In genomic region chr2:233355916-233356315, GRCh38 we compare ENCODE assay signal across 11 cellular contexts. TPM values are rescaled to one million over a fixed set of nuclear protein-coding genes. Genes with fewer than 3 reads are reported as not detected.
DNase-seq lines count a peak whose midpoint lies in the region; ATAC-seq and TF ChIP-seq lines count a peak whose summit lies in the region.
"Had no signal": no experiment of that assay in that cellular context is flagged by ENCODE, and none has a peak within 500 bp of the region (broad histone marks: within the 10 kb centered on the region; RNA-seq: fewer than 3 reads in every experiment).

No MANE protein-coding gene starts in this region.

- TF ChIP-seq CTCF in IMR-90 (conservative IDR thresholded peaks at IDR 0.05; ENCODE audit: low read depth, low read length) (no peak), neural progenitor cell (IDR thresholded peaks at IDR 0.05) (no peak)

- H3K4me3 Mint-ChIP-seq in CD8-positive, alpha-beta memory T cell, result peak overlapping the region; percentile 88 to 96 (median 92)
- peak overlapping the region; percentile 88 for H3K4me3 Mint-ChIP-seq in central memory CD8-positive, alpha-beta T cell
- peak overlapping the region; percentile 86 for H3K4me3 Mint-ChIP-seq in neural progenitor cell

- POLR2A ChIA-PET in CD8-positive, alpha-beta memory T cell (lab: Charles Lee), result no interaction called here
- POLR2A ChIA-PET in IMR-90 (lab: Charles Lee; ENCODE audit: unreplicated experiment), result no interaction called here

- peak overlapping the region; percentile 72 for H3K23ac ChIP-seq in IMR-90 (ENCODE audit: low read depth, low read length)

- peaks cover 10% of the 10 kb centered on the region for H3K9me1 ChIP-seq in IMR-90 (ENCODE audit: insufficient read depth, low read length)

- H2BK120ac ChIP-seq in IMR-90 (ENCODE audit: low read depth, low read length), result no peak overlapping the region

- dilution Hi-C loops in IMR-90 (cut with HindIII; ENCODE audit: low sequenced_read_pairs, unreplicated experiment), result no loop called here

- H3K4me2 ChIP-seq in IMR-90 (ENCODE audit: low read depth, low read length) (no peak overlapping the region), neural progenitor cell (peak overlapping the region; percentile 84)

- no peak overlapping the region for H4K8ac ChIP-seq in IMR-90 (ENCODE audit: low read depth in 2 of 2, low read length in 2 of 2)

- no peak overlapping the region for H4K5ac ChIP-seq in IMR-90 (ENCODE audit: low read depth, low read length)

- no peak overlapping the region for H3K56ac ChIP-seq in IMR-90 (ENCODE audit: extremely low read depth, insufficient read depth, low read length)

- no peak overlapping the region for H2BK20ac ChIP-seq in IMR-90 (ENCODE audit: low read depth, low read length)

- H3K27ac Mint-ChIP-seq in CD8-positive, alpha-beta memory T cell, result peak overlapping the region; percentile 35 to 92 (median 80)
- H3K27ac Mint-ChIP-seq in central memory CD8-positive, alpha-beta T cell (ENCODE audit: low read depth), result peak overlapping the region; percentile 13
- H3K27ac Mint-ChIP-seq in neural progenitor cell, result no peak overlapping the region

- peaks cover 29 to 38% of the 10 kb centered on the region in 2 experiments for H3K79me1 ChIP-seq in IMR-90 (ENCODE audit: low read depth in 1 of 2, low read length in 2 of 2)

- H3K36me3 Mint-ChIP-seq in CD8-positive, alpha-beta memory T cell, result peaks cover 0 to 34% (median 22%) of the 10 kb centered on the region in 3 donors
- peaks cover 28% of the 10 kb centered on the region for H3K36me3 Mint-ChIP-seq in central memory CD8-positive, alpha-beta T cell (ENCODE audit: insufficient read depth)
- H3K36me3 Mint-ChIP-seq in neural progenitor cell, result peaks cover 18% of the 10 kb centered on the region

- H2AK9ac ChIP-seq in IMR-90 (replicated peaks; ENCODE audit: low read depth, low read length, poor library complexity), result no peak overlapping the region

- intact Hi-C loops in IMR-90 (cut with micrococcal nuclease), result loop anchor here (2.0 kb wide), 1 partner anchor 31 kb away; no protein-coding TSS in a partner anchor

- TF ChIP-seq RAD21 in IMR-90 (IDR thresholded peaks at IDR 0.05; ENCODE audit: low read length), result no peak

- TF ChIP-seq POLR2A in IMR-90 (IDR thresholded peaks at IDR 0.05; ENCODE audit: low read depth, low read length) (no peak), GM18505 (IDR thresholded peaks at IDR 0.05; ENCODE audit: borderline replicate concordance, extremely low read depth, insufficient read depth, insufficient read length) (no peak)

- CTCF ChIA-PET in CD8-positive, alpha-beta memory T cell (lab: Charles Lee), result interaction anchor here (0.7 to 3.7 kb wide), 6 partner anchors 9 to 88 kb away, joined by 3 to 23 read pairs (median 6); no protein-coding TSS in a partner anchor
- CTCF ChIA-PET in IMR-90 (lab: Yijun Ruan, JAX), result interaction anchor here (1.2 kb wide), 1 partner anchor 51 kb away, joined by 3 read pairs; no protein-coding TSS in a partner anchor

- H3K36me3 ChIP-seq in CD8-positive, alpha-beta memory T cell (ENCODE audit: insufficient read depth, low read length), result peaks cover 4% of the 10 kb centered on the region
- H3K36me3 ChIP-seq in IMR-90 (ENCODE audit: control insufficient read depth, insufficient read depth, low read length), result no peaks in the 10 kb centered on the region
- no peaks in the 10 kb centered on the region for H3K36me3 ChIP-seq in neural progenitor cell

- DNase-seq in CD8-positive, alpha-beta memory T cell, result no peak
- no peak for DNase-seq in IMR-90
- DNase-seq in central memory CD8-positive, alpha-beta T cell (ENCODE audit: low spot score in 2 of 2), result no peak
- DNase-seq in neural progenitor cell (ENCODE audit: low spot score), result no peak
- DNase-seq in CD1c-positive myeloid dendritic cell (ENCODE audit: extremely low spot score), result no peak
- no peak for DNase-seq in mucosa of gallbladder (ENCODE audit: low spot score)
- DNase-seq: GDM1, SHP77 treated with DMSO at 0.1 percent for 48 hours had no signal

- H3K27ac ChIP-seq in CD8-positive, alpha-beta memory T cell (ENCODE audit: low read depth, low read length), result no peak overlapping the region
- H3K27ac ChIP-seq in IMR-90 (ENCODE audit: insufficient read depth, low read length) (no peak overlapping the region), neural progenitor cell (no peak overlapping the region)

- in situ Hi-C loops in IMR-90 (cut with MboI; ENCODE audit: low sequenced_read_pairs), result no loop called here

- no peak overlapping the region for H2BK5ac ChIP-seq in IMR-90 (ENCODE audit: low read depth, low read length, poor library complexity, severe bottlenecking)

- no peak overlapping the region for H3K18ac ChIP-seq in IMR-90 (ENCODE audit: low read depth, low read length)

- peaks cover 62 to 72% (median 64%) of the 10 kb centered on the region in 3 donors for H3K4me1 Mint-ChIP-seq in CD8-positive, alpha-beta memory T cell
- peaks cover 71% of the 10 kb centered on the region for H3K4me1 Mint-ChIP-seq in central memory CD8-positive, alpha-beta T cell
- peaks cover 42% of the 10 kb centered on the region for H3K4me1 Mint-ChIP-seq in neural progenitor cell

- no peaks in the 10 kb centered on the region for H3K9me3 ChIP-seq in CD8-positive, alpha-beta memory T cell (ENCODE audit: low read length)
- H3K9me3 ChIP-seq in IMR-90 (ENCODE audit: control insufficient read depth, insufficient read depth, low read length) (no peaks in the 10 kb centered on the region), neural progenitor cell (ENCODE audit: low read depth) (no peaks in the 10 kb centered on the region)

- H3K14ac ChIP-seq in IMR-90 (replicated peaks; ENCODE audit: low read depth, low read length), result no peak overlapping the region

- no peak overlapping the region for H3K9ac ChIP-seq in IMR-90 (ENCODE audit: low read depth, low read length)
- H3K9ac ChIP-seq in neural progenitor cell, result no peak overlapping the region

- H2AK5ac ChIP-seq in IMR-90 (ENCODE audit: low read depth, low read length), result no peak overlapping the region

- H3K4me3 ChIP-seq in CD8-positive, alpha-beta memory T cell (ENCODE audit: low read length), result peak overlapping the region; percentile 66
- no peak overlapping the region for H3K4me3 ChIP-seq in IMR-90 (ENCODE audit: insufficient read depth, low read depth, low read length)
- no peak overlapping the region for H3K4me3 ChIP-seq in neural progenitor cell

- H3K27me3 Mint-ChIP-seq in CD8-positive, alpha-beta memory T cell, result no peaks in the 10 kb centered on the region
- H3K27me3 Mint-ChIP-seq in central memory CD8-positive, alpha-beta T cell, result no peaks in the 10 kb centered on the region
- peaks cover 6% of the 10 kb centered on the region for H3K27me3 Mint-ChIP-seq in neural progenitor cell (ENCODE audit: insufficient read depth, low read depth)

- H3K4ac ChIP-seq in IMR-90 (ENCODE audit: low read depth, low read length), result no peak overlapping the region

- no peaks in the 10 kb centered on the region for H3K9me3 Mint-ChIP-seq in CD8-positive, alpha-beta memory T cell
- H3K9me3 Mint-ChIP-seq in central memory CD8-positive, alpha-beta T cell, result no peaks in the 10 kb centered on the region
- H3K9me3 Mint-ChIP-seq in neural progenitor cell, result peaks cover 4% of the 10 kb centered on the region

- H3K27me3 ChIP-seq in CD8-positive, alpha-beta memory T cell (ENCODE audit: insufficient read depth, low read length, poor library complexity, severe bottlenecking), result no peaks in the 10 kb centered on the region
- no peaks in the 10 kb centered on the region for H3K27me3 ChIP-seq in IMR-90 (ENCODE audit: control insufficient read depth, insufficient read depth, low read length)
- H3K27me3 ChIP-seq in neural progenitor cell, result peaks cover 48% of the 10 kb centered on the region

- no peak overlapping the region for H2BK15ac ChIP-seq in IMR-90 (ENCODE audit: low read depth, low read length)

- H3F3A ChIP-seq in neural progenitor cell (ENCODE audit: low read depth), result peaks cover 5% of the 10 kb centered on the region

- BruUV-seq in IMR-90 (replicated peaks; lab: Mats Ljungman, UMichigan), result no TSS peak

- no peak for ATAC-seq in IMR-90 (ENCODE audit: low read depth)
- ATAC-seq in central memory CD8-positive, alpha-beta T cell (replicated peaks; ENCODE audit: extremely low read depth, poor library complexity, severe bottlenecking), result no peak
- no peak for ATAC-seq in HG03045 (IDR thresholded peaks at IDR 0.05; ENCODE audit: unreplicated experiment)
- no peak for ATAC-seq in GM18505 (IDR thresholded peaks at IDR 0.05; ENCODE audit: unreplicated experiment)

- 98% methylated on average over 8 of the region's 10 CpGs; no CpG with 5 or more reads in 1 of the 2 experiments for WGBS in IMR-90 (ENCODE audit: extremely low coverage in 2 of 2, insufficient read length in 1 of 2), 2 experiments

- H4K20me1 ChIP-seq in IMR-90 (ENCODE audit: insufficient read depth, low read length) (peaks cover 14% of the 10 kb centered on the region), neural progenitor cell (ENCODE audit: low read depth) (peaks cover 21% of the 10 kb centered on the region)

- H3K4me1 ChIP-seq in CD8-positive, alpha-beta memory T cell (ENCODE audit: insufficient read depth, low read length), result peaks cover 56% of the 10 kb centered on the region
- H3K4me1 ChIP-seq in IMR-90 (ENCODE audit: control insufficient read depth, insufficient read depth, low read length) (peaks cover 7% of the 10 kb centered on the region), neural progenitor cell (no peaks in the 10 kb centered on the region)

- H2AFZ ChIP-seq in IMR-90 (replicated peaks; ENCODE audit: low read length, poor library complexity), result no peak overlapping the region
- H2AFZ ChIP-seq in neural progenitor cell (replicated peaks), result no peak overlapping the region

- no peak overlapping the region for H4K91ac ChIP-seq in IMR-90 (ENCODE audit: insufficient read depth, low read depth, low read length)

- peaks cover 18% of the 10 kb centered on the region for H3K79me2 ChIP-seq in neural progenitor cell (ENCODE audit: low read depth)

TF ChIP-seq in IMR-90, 13 proteins besides CTCF, POLR2A, EP300 and RAD21 (continues in another document):
- TF ChIP-seq NFE2L2 (IDR thresholded peaks at IDR 0.05; ENCODE audit: low read depth, low read length), result no peak

RNA-seq across cellular contexts. Expression of gene DGKD, which starts 1.6 kb away (rescaled TPM):
- 10 to 100 TPM; 54.2 to 61.9 TPM for total RNA-seq in CD8-positive, alpha-beta memory T cell
- 32.6 TPM for polyA plus RNA-seq in CD8-positive, alpha-beta memory T cell
- total RNA-seq in IMR-90 (2012; rRNA removed), result 5.8 and 6.5 TPM in 2 replicates
- polyA plus RNA-seq in IMR-90 (2012; rRNA removed), result 8.5 and 10.1 TPM in 2 replicates
- 7.0 and 7.4 TPM in 2 replicates for polyA plus RNA-seq in IMR-90 (2012; cell fraction: cytosol; rRNA removed)
- 41.1 and 42.5 TPM in 2 replicates for polyA plus RNA-seq in IMR-90 (2012; cell fraction: nucleus; rRNA removed; ENCODE audit: low replicate concordance)
- total RNA-seq in neural progenitor cell (ENCODE audit: low replicate concordance), result 10.9 and 22.0 TPM in 2 replicates
- 24.3 TPM for total RNA-seq in mucosa of gallbladder

RNA-seq across cellular contexts. Expression of gene SAG, which starts 48.3 kb away (rescaled TPM):
- not detected for total RNA-seq in CD8-positive, alpha-beta memory T cell
- polyA plus RNA-seq in CD8-positive, alpha-beta memory T cell, result not detected
- total RNA-seq in IMR-90 (2012; rRNA removed) (not detected in 2 replicates), neural progenitor cell (ENCODE audit: low replicate concordance) (0.03 TPM in 1 of 2 replicates, not detected in the other), mucosa of gallbladder (not detected)
- polyA plus RNA-seq in IMR-90 (2012; rRNA removed), result not detected in 2 replicates
- polyA plus RNA-seq in IMR-90 (2012; cell fraction: cytosol; rRNA removed), result not detected in 2 replicates
- not detected in 2 replicates for polyA plus RNA-seq in IMR-90 (2012; cell fraction: nucleus; rRNA removed; ENCODE audit: low replicate concordance)
- total RNA-seq: liver had no signal
- polyA plus RNA-seq: liver had no signal
